Comparison of ENCODE assay signal across 22 cellular contexts in the genomic region with DNA sequence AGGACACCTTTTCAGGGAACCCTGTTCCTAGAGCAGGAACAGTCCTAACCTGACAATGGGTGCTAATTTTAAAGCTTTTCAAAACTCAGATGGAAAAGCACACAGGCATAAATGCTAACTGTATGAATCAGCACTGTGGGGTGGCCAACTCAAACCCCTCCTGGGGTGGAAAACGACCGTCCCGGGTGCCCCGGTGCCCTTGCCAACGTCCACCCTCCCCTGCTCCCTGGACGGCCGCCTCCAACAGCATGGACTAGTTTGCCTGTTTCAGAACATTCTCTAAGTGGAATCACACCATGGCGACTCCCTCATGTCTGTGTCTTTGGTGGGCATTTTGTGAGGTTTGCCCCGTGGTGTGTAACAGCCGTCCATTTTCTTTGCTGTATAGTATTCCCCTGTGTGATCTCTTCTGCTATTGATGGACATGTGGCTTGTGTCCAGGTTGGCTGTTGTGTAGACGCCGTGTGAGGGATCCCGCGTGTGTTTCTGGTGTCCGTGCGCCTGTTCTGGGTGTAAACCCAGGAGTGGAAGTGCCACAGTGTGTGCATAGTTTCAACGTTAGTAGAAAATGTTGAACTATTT. TPM values are rescaled to one million over a fixed set of nuclear protein-coding genes. Genes with fewer than 3 reads are reported as not detected.
DNase-seq lines count a peak whose midpoint lies in the region; ATAC-seq, FAIRE-seq and TF ChIP-seq lines count a peak whose summit lies in the region.
"Had no signal": no experiment of that assay in that cellular context is flagged by ENCODE, and none has a peak within 500 bp of the region (broad histone marks: within the 10 kb centered on the region; RNA-seq: fewer than 3 reads in every experiment).

No MANE protein-coding gene starts in this region.

- H3K4me1 ChIP-seq in HEK293 (ENCODE audit: control insufficient read depth, insufficient read depth, low read length) (no peaks in the 10 kb centered on the region), K562 (replicated peaks in 1 of 2; ENCODE audit: control insufficient read depth in 2 of 2, insufficient read depth in 2 of 2, low read length in 2 of 2) (peaks cover 0 to 33% of the 10 kb centered on the region in 2 experiments; a peak in 2 of 5 replicates), neural progenitor cell (peaks cover 23% of the 10 kb centered on the region)

- no peak for TF ChIP-seq RAD21 in K562 (CRISPR knock-in tag; conservative IDR thresholded peaks at IDR 0.05 in 1 of 2, IDR thresholded peaks at IDR 0.05 in 1 of 2)

- TF ChIP-seq CTCF in HEK293 (tag by site-specific recombination; IDR thresholded peaks at IDR 0.05) (no peak), K562 (IDR thresholded peaks at IDR 0.05 in 2 of 3, conservative IDR thresholded peaks at IDR 0.05 in 1 of 3; ENCODE audit: insufficient read depth in 2 of 3, low read depth in 1 of 3, low read length in 3 of 3) (no peak), neural progenitor cell (IDR thresholded peaks at IDR 0.05) (no peak)

- H3K27ac Mint-ChIP-seq in neural progenitor cell: no peak overlapping the region
- H3K27ac Mint-ChIP-seq: H9, HFFc6 had no signal

- no peak overlapping the region for H3K27ac ChIP-seq in HEK293 (ENCODE audit: extremely low read depth, low read depth, low read length)
- no peak overlapping the region for H3K27ac ChIP-seq in K562 (ENCODE audit: extremely low read depth, low read depth, low read length)
- no peak overlapping the region for H3K27ac ChIP-seq in neural progenitor cell
- H3K27ac ChIP-seq: GM23248 had no signal

- H3K36me3 ChIP-seq in HEK293 (ENCODE audit: control insufficient read depth in 2 of 2, insufficient read depth in 1 of 2, low read length in 2 of 2) (no peaks in the 10 kb centered on the region), K562 (ENCODE audit: control insufficient read depth, insufficient read depth, low read length) (no peaks in the 10 kb centered on the region), neural progenitor cell (no peaks in the 10 kb centered on the region)

- no TSS peak for BruUV-seq in K562 (replicated peaks; lab: Mats Ljungman, UMichigan)

- no peak for TF ChIP-seq POLR2A in K562 (conservative IDR thresholded peaks at IDR 0.05)
- TF ChIP-seq POLR2A in erythroblast (IDR thresholded peaks at IDR 0.05; ENCODE audit: low read length): no peak

- peaks cover 13% of the 10 kb centered on the region for H3K4me1 Mint-ChIP-seq in neural progenitor cell

- H3K9me3 Mint-ChIP-seq in neural progenitor cell: no peaks in the 10 kb centered on the region
- H3K9me3 Mint-ChIP-seq: H9, HFFc6 had no signal

- no peak overlapping the region for H2AFZ ChIP-seq in K562 (ENCODE audit: low read depth, low read length)
- no peak overlapping the region for H2AFZ ChIP-seq in neural progenitor cell (replicated peaks)
- H2AFZ ChIP-seq: GM23248 had no signal

- in situ Hi-C loops in K562 (cut with MboI): no loop called here

- no peak for TF ChIP-seq EP300 in K562 (IDR thresholded peaks at IDR 0.05; ENCODE audit: low read length)

- H3K4me2 ChIP-seq in K562 (ENCODE audit: insufficient read depth, low read length): no peak overlapping the region
- no peak overlapping the region for H3K4me2 ChIP-seq in neural progenitor cell

- CTCF ChIA-PET in HEK293 (lab: Yijun Ruan, JAX): interaction anchor here (2.2 to 2.4 kb wide), 2 partner anchors 11 kb away, joined by 5 to 16 read pairs; no protein-coding TSS in a partner anchor
- CTCF ChIA-PET in K562 (lab: Yijun Ruan, JAX; ENCODE audit: low intra/inter-chr PET ratio): no interaction called here

- H3K79me2 ChIP-seq in K562 (ENCODE audit: control insufficient read depth, insufficient read depth, low read length): no peaks in the 10 kb centered on the region
- no peaks in the 10 kb centered on the region for H3K79me2 ChIP-seq in neural progenitor cell (ENCODE audit: low read depth)

- intact Hi-C loops in K562 (cut with micrococcal nuclease): no loop called here

- H3K9me3 ChIP-seq in HEK293 (ENCODE audit: control insufficient read depth, insufficient read depth, low read depth, low read length) (no peaks in the 10 kb centered on the region), K562 (replicated peaks; ENCODE audit: control insufficient read depth, insufficient read depth, low read depth, low read length) (no peaks in the 10 kb centered on the region), neural progenitor cell (ENCODE audit: low read depth) (no peaks in the 10 kb centered on the region)

- H3K27me3 Mint-ChIP-seq in neural progenitor cell (ENCODE audit: insufficient read depth, low read depth): peaks cover 18% of the 10 kb centered on the region

- ATAC-seq in K562: no peak
- ATAC-seq: HCT116 had no signal

- 4% methylated on average over 17 of the region's 17 CpGs for WGBS in K562 (ENCODE audit: insufficient coverage, low coverage, missing lambda C conversion rate)

- peak; percentile 52 for FAIRE-seq in HTR-8/SVneo (lab: Jason Lieb, UNC)
- FAIRE-seq in K562 (lab: Jason Lieb, UNC): no peak
- FAIRE-seq: G401.6, GM19239 had no signal

- H3K36me3 Mint-ChIP-seq in neural progenitor cell: no peaks in the 10 kb centered on the region

- H3F3A ChIP-seq in neural progenitor cell (ENCODE audit: low read depth): peaks cover 12% of the 10 kb centered on the region

- H3K9ac ChIP-seq in K562 (ENCODE audit: insufficient read depth in 1 of 2, low read depth in 2 of 2, low read length in 2 of 2): no peak overlapping the region
- H3K9ac ChIP-seq in neural progenitor cell: no peak overlapping the region
- H3K9ac ChIP-seq: GM23248 had no signal

- peak overlapping the region; percentile 56 for H3K4me3 Mint-ChIP-seq in neural progenitor cell
- H3K4me3 Mint-ChIP-seq: CD4-positive, alpha-beta memory T cell; H9; HFFc6 had no signal

- H3K27me3 ChIP-seq in K562 (ENCODE audit: control insufficient read depth in 2 of 2, insufficient read depth in 2 of 2, low read length in 2 of 2) (peaks cover 12 to 38% of the 10 kb centered on the region in 2 experiments; a peak in 4 of 5 replicates), neural progenitor cell (peaks cover 35% of the 10 kb centered on the region)

- DNase-seq in HTR-8/SVneo (ENCODE audit: insufficient read length, low spot score) (no peak), K562 (ENCODE audit: extremely low read depth in 1 of 4, low spot score in 3 of 4) (no peak), neural progenitor cell (ENCODE audit: low spot score) (no peak), HuH-7.5 (ENCODE audit: low spot score) (no peak), erythroblast (lab: John Stamatoyannopoulos, UW) (no peak)
- DNase-seq: C1 segment of cervical spinal cord, Calu3, COR-L47, DMS53, DND-41, GM23248, H9, HFFc6 had no signal

- H3K4me3 ChIP-seq in HEK293 (ENCODE audit: low read depth, low read length) (no peak overlapping the region), K562 (no peak overlapping the region), neural progenitor cell (no peak overlapping the region)
- H3K4me3 ChIP-seq: GM23248 had no signal

- H4K20me1 ChIP-seq in K562 (replicated peaks; ENCODE audit: control insufficient read depth, insufficient read depth, low read length) (0 out of 2 replicates have a peak, but pooled peaks cover 12% of the 10 kb centered on the region), neural progenitor cell (ENCODE audit: low read depth) (no peaks in the 10 kb centered on the region)

- POLR2A ChIA-PET in HEK293 (lab: Yijun Ruan, JAX): no interaction called here
- POLR2A ChIA-PET in K562 (lab: Yijun Ruan, JAX): interaction anchor here (0.6 to 0.7 kb wide), 2 partner anchors 9 to 14 kb away, joined by 3 read pairs; no protein-coding TSS in a partner anchor

- H3K9me1 ChIP-seq in K562 (ENCODE audit: control insufficient read depth, insufficient read depth, low read length): no peaks in the 10 kb centered on the region

RNA-seq across cellular contexts. Expression of a gene that starts 5.8 kb away (rescaled TPM):
- total RNA-seq in K562 (2011; cell fraction: chromatin; rRNA removed; ENCODE audit: low replicate concordance): 0.12 and 0.19 TPM in 2 replicates
- 0.26 and 0.33 TPM in 2 replicates for total RNA-seq in K562 (2011; cell fraction: nucleolus; rRNA removed)
- total RNA-seq in K562 (2011; cell fraction: nucleoplasm; rRNA removed): 0.15 TPM in 1 of 2 replicates, not detected in the other
- not detected in 2 replicates for total RNA-seq in K562 (2014; rRNA removed)
- not detected in 2 replicates for total RNA-seq in K562 (2014; rRNA removed; fragmentation: Illumina TruSeq; extraction: Trizol)
- not detected in 2 replicates for total RNA-seq in K562 (2015; rRNA removed; fragmentation: Illumina TruSeq; extraction: Trizol)
- total RNA-seq in K562 (2021): not detected in 2 replicates
- not detected in 2 replicates for polyA plus RNA-seq in K562 (2011; rRNA removed)
- polyA plus RNA-seq in K562 (2011; cell fraction: cytosol; rRNA removed): under 0.01 TPM in 1 of 2 replicates, not detected in the other
- polyA plus RNA-seq in K562 (2011; cell fraction: nucleus; rRNA removed): 0.06 and 0.26 TPM in 2 replicates
- 0.06 TPM in 1 of 2 replicates, not detected in the other for polyA plus RNA-seq in K562 (2012)
- polyA plus RNA-seq in K562 (2014; fragmentation: Illumina TruSeq; extraction: Trizol): not detected in 2 replicates
- not detected for polyA plus RNA-seq in K562 (2014; fragmentation: Nextera tagmentation; extraction: Ambion mirVana)
- polyA plus RNA-seq in K562 (2014; rRNA removed): not detected in 2 replicates
- polyA minus RNA-seq in K562 (2011; rRNA and poly(A)+ RNA removed): not detected in 2 replicates
- polyA minus RNA-seq in K562 (2011; cell fraction: cytosol; rRNA and poly(A)+ RNA removed): not detected in 2 replicates
- not detected in 2 replicates for polyA minus RNA-seq in K562 (2011; cell fraction: nucleus; rRNA and poly(A)+ RNA removed)
- 0.28 and 0.37 TPM in 2 replicates for total RNA-seq in neural progenitor cell (ENCODE audit: low replicate concordance)
- total RNA-seq: A172, A673, Calu3, GM23248 had no signal
- polyA plus RNA-seq: BJ; CD4-positive, alpha-beta memory T cell; GM23248 had no signal

RNA-seq across cellular contexts. Expression of a gene that starts 26.2 kb away (rescaled TPM):
- 379 and 853 TPM in 2 replicates for total RNA-seq in K562 (2011; cell fraction: chromatin; rRNA removed; ENCODE audit: low replicate concordance)
- 493 and 502 TPM in 2 replicates for total RNA-seq in K562 (2011; cell fraction: nucleolus; rRNA removed)
- total RNA-seq in K562 (2011; cell fraction: nucleoplasm; rRNA removed): 305 and 355 TPM in 2 replicates
- total RNA-seq in K562 (2014; rRNA removed) (42.4 and 44.3 TPM in 2 replicates), K562 (2014; rRNA removed; fragmentation: Illumina TruSeq; extraction: Trizol) (15.7 and 17.6 TPM in 2 replicates), K562 (2015; rRNA removed; fragmentation: Illumina TruSeq; extraction: Trizol) (33.5 and 33.9 TPM in 2 replicates), K562 (2021) (85.3 and 102 TPM in 2 replicates), neural progenitor cell (ENCODE audit: low replicate concordance) (43.7 and 103 TPM in 2 replicates)
- polyA plus RNA-seq in K562 (2011; rRNA removed) (39.1 and 89.8 TPM in 2 replicates), K562 (2014; fragmentation: Illumina TruSeq; extraction: Trizol) (24.9 and 45.2 TPM in 2 replicates), K562 (2014; fragmentation: Nextera tagmentation; extraction: Ambion mirVana) (under 1 TPM; 0.53 to 0.95 TPM), K562 (2014; rRNA removed) (54.4 and 73.2 TPM in 2 replicates)
- polyA plus RNA-seq in K562 (2011; cell fraction: cytosol; rRNA removed): 59.1 and 89.5 TPM in 2 replicates
- 848 and 934 TPM in 2 replicates for polyA plus RNA-seq in K562 (2011; cell fraction: nucleus; rRNA removed)
- polyA plus RNA-seq in K562 (2012): 64.7 and 85.4 TPM in 2 replicates
- 24.6 and 29.9 TPM in 2 replicates for polyA minus RNA-seq in K562 (2011; rRNA and poly(A)+ RNA removed)
- polyA minus RNA-seq in K562 (2011; cell fraction: cytosol; rRNA and poly(A)+ RNA removed): 33.3 and 40.3 TPM in 2 replicates
- polyA minus RNA-seq in K562 (2011; cell fraction: nucleus; rRNA and poly(A)+ RNA removed): 103 and 183 TPM in 2 replicates

RNA-seq across cellular contexts. Expression of a gene that starts 44.6 kb away (rescaled TPM):
- not detected in 2 replicates for total RNA-seq in K562 (2011; cell fraction: chromatin; rRNA removed; ENCODE audit: low replicate concordance)
- total RNA-seq in K562 (2011; cell fraction: nucleolus; rRNA removed): not detected in 2 replicates
- total RNA-seq in K562 (2011; cell fraction: nucleoplasm; rRNA removed): not detected in 2 replicates
- total RNA-seq in K562 (2014; rRNA removed): not detected in 2 replicates
- total RNA-seq in K562 (2014; rRNA removed; fragmentation: Illumina TruSeq; extraction: Trizol): not detected in 2 replicates
- total RNA-seq in K562 (2015; rRNA removed; fragmentation: Illumina TruSeq; extraction: Trizol): not detected in 2 replicates
- total RNA-seq in K562 (2021): not detected in 2 replicates
- polyA plus RNA-seq in K562 (2011; rRNA removed): not detected in 2 replicates
- polyA plus RNA-seq in K562 (2011; cell fraction: cytosol; rRNA removed): not detected in 2 replicates
- not detected in 2 replicates for polyA plus RNA-seq in K562 (2011; cell fraction: nucleus; rRNA removed)
- polyA plus RNA-seq in K562 (2012): not detected in 2 replicates
- polyA plus RNA-seq in K562 (2014; fragmentation: Illumina TruSeq; extraction: Trizol): not detected in 2 replicates
- polyA plus RNA-seq in K562 (2014; fragmentation: Nextera tagmentation; extraction: Ambion mirVana): not detected
- polyA plus RNA-seq in K562 (2014; rRNA removed): not detected in 2 replicates
- not detected in 2 replicates for polyA minus RNA-seq in K562 (2011; rRNA and poly(A)+ RNA removed)
- not detected in 2 replicates for polyA minus RNA-seq in K562 (2011; cell fraction: cytosol; rRNA and poly(A)+ RNA removed)
- not detected in 2 replicates for polyA minus RNA-seq in K562 (2011; cell fraction: nucleus; rRNA and poly(A)+ RNA removed)
- total RNA-seq in neural progenitor cell (ENCODE audit: low replicate concordance): 9.7 and 28.4 TPM in 2 replicates
- total RNA-seq: A172; A673; Calu3; CD4-positive, alpha-beta memory T cell; GM23248; H4; HFFc6 had no signal
- polyA plus RNA-seq: BJ; CD4-positive, alpha-beta memory T cell; GM23248 had no signal

Comparison
In these comparisons a context has a peak if more than half of its experiments do, and no peak if none do; other contexts are left out.
1. RNA of a gene that starts 44.6 kb away (total RNA-seq): 9.7 to 28.4 TPM in neural progenitor cell; not detected in K562; every median in the first group is over 10 times any median in the second.